ENCODE assay signal across 23 cellular contexts in the genomic region with DNA sequence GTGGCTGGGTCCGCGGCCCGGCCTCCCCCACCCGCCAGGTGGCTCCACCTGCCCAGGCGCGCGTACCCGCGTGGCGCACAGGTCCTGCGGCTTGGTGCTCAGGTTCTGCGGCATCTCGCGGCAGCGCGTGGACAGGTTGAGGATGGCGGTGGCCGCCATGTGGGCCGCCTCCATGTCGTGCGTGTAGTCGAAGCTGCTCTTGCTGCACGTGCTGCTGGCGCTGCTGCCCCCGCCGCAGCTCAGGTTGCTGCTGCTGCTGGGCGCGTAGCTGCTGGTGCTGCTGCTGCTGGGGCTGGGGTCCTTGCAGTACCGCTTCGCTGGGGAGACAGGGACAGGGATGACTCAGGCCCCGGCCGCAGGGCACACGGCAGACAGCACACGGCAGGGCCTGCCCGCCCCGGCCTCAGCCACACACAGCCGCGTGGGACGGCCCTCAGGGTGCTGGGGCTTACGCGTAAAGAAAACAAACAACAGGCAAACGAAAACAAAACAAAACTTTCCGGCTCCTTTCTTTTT.
DNase-seq lines count a peak whose midpoint lies in the region; ATAC-seq and TF ChIP-seq lines count a peak whose summit lies in the region.
"Had no signal": no experiment of that assay in that cellular context is flagged by ENCODE, and none has a peak within 500 bp of the region (broad histone marks: within the 10 kb centered on the region; RNA-seq: fewer than 3 reads in every experiment).

No MANE protein-coding gene starts in this region.

- no peak for TF ChIP-seq CTCF in cardiac muscle cell (IDR thresholded peaks at IDR 0.05; ENCODE audit: low read depth, low read length)
- no peak for TF ChIP-seq CTCF in chondrocyte (IDR thresholded peaks at IDR 0.05)
- TF ChIP-seq CTCF in breast epithelium (IDR thresholded peaks at IDR 0.05): no peak

- no peak for ATAC-seq in GM21529 (IDR thresholded peaks at IDR 0.05; ENCODE audit: unreplicated experiment)
- ATAC-seq: K562, SK-N-SH treated with all-trans-retinoic acid at 6 μM for 48 hours had no signal

- in situ Hi-C loops in KBM-7 (cut with MboI; ENCODE audit: low pct_unique_long_range_greater_than_20kb, low sequenced_read_pairs): no loop called here

- H2BK5ac ChIP-seq in neuronal stem cell (ENCODE audit: low read length): no peak overlapping the region

- no peaks in the 10 kb centered on the region for H3K36me3 ChIP-seq in cardiac muscle cell
- H3K36me3 ChIP-seq in neuronal stem cell (replicated peaks in 1 of 2; ENCODE audit: control insufficient read depth in 2 of 2, insufficient read depth in 2 of 2, low read length in 2 of 2): no peaks in the 10 kb centered on the region
- H3K36me3 ChIP-seq in breast epithelium: no peaks in the 10 kb centered on the region
- H3K36me3 ChIP-seq: BE2C had no signal

- peaks cover 26% of the 10 kb centered on the region for H3K27me3 Mint-ChIP-seq in chondrocyte (ENCODE audit: low read depth)

- H3K9me3 ChIP-seq in cardiac muscle cell (ENCODE audit: low read depth): no peaks in the 10 kb centered on the region
- H3K9me3 ChIP-seq in neuronal stem cell (replicated peaks in 1 of 2; ENCODE audit: control insufficient read depth in 2 of 2, insufficient read depth in 1 of 2, low read depth in 1 of 2, low read length in 2 of 2): no peaks in the 10 kb centered on the region
- H3K9me3 ChIP-seq in breast epithelium: no peaks in the 10 kb centered on the region
- H3K9me3 ChIP-seq: BE2C had no signal

- H3K4me1 ChIP-seq in cardiac muscle cell (ENCODE audit: low read depth): peaks cover 12% of the 10 kb centered on the region
- H3K4me1 ChIP-seq in neuronal stem cell (ENCODE audit: control insufficient read depth in 2 of 2, insufficient read depth in 1 of 2, low read depth in 1 of 2, low read length in 2 of 2): peaks cover 0 to 2% of the 10 kb centered on the region in 2 donors
- H3K4me1 ChIP-seq in breast epithelium: no peaks in the 10 kb centered on the region
- H3K4me1 ChIP-seq: BE2C had no signal

- H2BK12ac ChIP-seq in neuronal stem cell (ENCODE audit: low read length): peak overlapping the region; percentile 86

- H4K8ac ChIP-seq in neuronal stem cell (ENCODE audit: low read depth, low read length): peak overlapping the region; percentile 43

- H3K9ac ChIP-seq in neuronal stem cell (ENCODE audit: low read depth, low read length, poor library complexity): peak overlapping the region; percentile 9

- no peaks in the 10 kb centered on the region for H3K79me1 ChIP-seq in neuronal stem cell (ENCODE audit: low read depth, low read length)

- peak overlapping the region; percentile 74 for H3K23ac ChIP-seq in neuronal stem cell (ENCODE audit: low read depth, low read length, poor library complexity)

- peak overlapping the region; percentile 81 for H3K27ac ChIP-seq in cardiac muscle cell
- H3K27ac ChIP-seq in neuronal stem cell (replicated peaks; ENCODE audit: low read length): no peak overlapping the region
- no peak overlapping the region for H3K27ac ChIP-seq in breast epithelium
- H3K27ac ChIP-seq: 22Rv1 had no signal

- no peak overlapping the region for H2BK120ac ChIP-seq in neuronal stem cell (ENCODE audit: low read depth, low read length)

- H3K4me3 ChIP-seq in cardiac muscle cell: no peak overlapping the region
- H3K4me3 ChIP-seq in neuronal stem cell (ENCODE audit: low read length in 2 of 2): no peak overlapping the region
- H3K4me3 ChIP-seq in breast epithelium: no peak overlapping the region
- H3K4me3 ChIP-seq: K562 had no signal

- H3K9me3 Mint-ChIP-seq in chondrocyte (ENCODE audit: low read depth): peaks cover 12% of the 10 kb centered on the region

- peak overlapping the region; percentile 85 for H3K14ac ChIP-seq in neuronal stem cell (ENCODE audit: low read length)

- H3K4me2 ChIP-seq in neuronal stem cell (ENCODE audit: insufficient read depth, low read length, poor library complexity, severe bottlenecking): no peak overlapping the region

- H3K4me1 Mint-ChIP-seq in chondrocyte (ENCODE audit: low read depth): peaks cover 6% of the 10 kb centered on the region
- H3K4me1 Mint-ChIP-seq: CD14-positive monocyte; CD8-positive, alpha-beta memory T cell had no signal

- peak overlapping the region; percentile 25 for H2BK15ac ChIP-seq in neuronal stem cell (ENCODE audit: low read length)

- no peak for DNase-seq in cardiac muscle cell (ENCODE audit: low read depth in 1 of 2, low spot score in 1 of 2)
- no peak for DNase-seq in cardiac septum (ENCODE audit: low spot score)
- DNase-seq in chondrocyte (ENCODE audit: low spot score): peak; percentile 84
- DNase-seq in neuronal stem cell (ENCODE audit: low spot score): no peak
- no peak for DNase-seq in NCI-H2196 (lab: John Stamatoyannopoulos, UW; ENCODE audit: unreplicated experiment)
- DNase-seq in breast epithelium (ENCODE audit: low spot score in 2 of 2): no peak
- no peak for DNase-seq in KBM-7
- DNase-seq: BE2C; Calu3; CD8-positive, alpha-beta memory T cell; DMS79 treated with DMSO at 0.1 percent for 48 hours; MV-4-11; NCI-H1105; NCI-H1436 treated with DMSO at 0.1 percent for 48 hours; NCI-H187 treated with DMSO at 0.1 percent for 48 hours; NCI-H2171 treated with DMSO at 0.1 percent for 48 hours; NCI-H524; NCI-H774 had no signal

- no peak overlapping the region for H4K91ac ChIP-seq in neuronal stem cell (ENCODE audit: low read depth, low read length, poor library complexity)

- H3K36me3 Mint-ChIP-seq in chondrocyte (ENCODE audit: low read depth): peaks cover 3% of the 10 kb centered on the region
- H3K36me3 Mint-ChIP-seq: CD14-positive monocyte; CD8-positive, alpha-beta memory T cell had no signal

- peak overlapping the region; percentile 87 for H3K4ac ChIP-seq in neuronal stem cell (ENCODE audit: low read length)

- peak overlapping the region; percentile 65 for H3K18ac ChIP-seq in neuronal stem cell (ENCODE audit: low read length)

- H3K27ac Mint-ChIP-seq in chondrocyte (ENCODE audit: unreplicated experiment): no peak overlapping the region
- H3K27ac Mint-ChIP-seq: CD14-positive monocyte; CD8-positive, alpha-beta memory T cell had no signal

- intact Hi-C loops in cardiac septum (cut with DNase I) (no loop called here), breast epithelium (cut with DNase I; ENCODE audit: low total_unique reads) (no loop called here)

- no peak for TF ChIP-seq POLR2A in breast epithelium (IDR thresholded peaks at IDR 0.05)

- H2AK5ac ChIP-seq in neuronal stem cell (ENCODE audit: low read depth, low read length): no peak overlapping the region

- WGBS in neuronal stem cell (ENCODE audit: extremely low coverage in 2 of 2, insufficient read length in 2 of 2, insufficient replicate concordance in 1 of 2), 2 donors: no CpG with 5 or more reads among the region's 43 CpGs

- H3K27me3 ChIP-seq in cardiac muscle cell (no peaks in the 10 kb centered on the region), neuronal stem cell (ENCODE audit: control insufficient read depth in 3 of 3, insufficient read depth in 3 of 3, low read depth in 1 of 3, low read length in 3 of 3) (no peaks in the 10 kb centered on the region), breast epithelium (peaks cover 0 to 29% of the 10 kb centered on the region in 2 donors)
- H3K27me3 ChIP-seq: BE2C had no signal

- no peak overlapping the region for H2AFZ ChIP-seq in neuronal stem cell (ENCODE audit: low read length)

- H3K4me3 Mint-ChIP-seq in chondrocyte (ENCODE audit: unreplicated experiment): no peak overlapping the region
- H3K4me3 Mint-ChIP-seq: CD8-positive, alpha-beta memory T cell had no signal
